In genomic region chr10:96568402-96568801, GRCh38 we compare ENCODE assay signal across 22 cellular contexts. TPM values are rescaled to one million over a fixed set of nuclear protein-coding genes. Genes with fewer than 3 reads are reported as not detected.
"Had no signal": no experiment of that assay in that cellular context is flagged by ENCODE, and none has a peak within 500 bp of the region (broad histone marks: within the 10 kb centered on the region; RNA-seq: fewer than 3 reads in every experiment).

No MANE protein-coding gene starts in this region.

- H3K27ac Mint-ChIP-seq: activated CD4-positive, alpha-beta memory T cell treated with anti-CD3 and anti-CD28 coated beads, Interleukin-2, amount 10 ng/mL, durations not matched to agents 7 days and 5 days; activated CD4-positive, alpha-beta T cell treated with anti-CD3 and anti-CD28 coated beads, Interleukin-2, amount 10 ng/mL, durations not matched to agents 24 days and 14 days; activated naive CD8-positive, alpha-beta T cell had no signal

- H3K9me3 Mint-ChIP-seq: activated CD4-positive, alpha-beta memory T cell treated with anti-CD3 and anti-CD28 coated beads, Interleukin-2, amount 10 ng/mL, durations not matched to agents 7 days and 5 days; activated CD4-positive, alpha-beta T cell treated with anti-CD3 and anti-CD28 coated beads, Interleukin-2, amount 10 ng/mL, durations not matched to agents 24 days and 14 days; neural crest cell had no signal

- H3K27me3 ChIP-seq: adrenal gland, ascending aorta, gastroesophageal sphincter, upper lobe of left lung had no signal

- H3K4me3 Mint-ChIP-seq: activated CD4-positive, alpha-beta memory T cell treated with anti-CD3 and anti-CD28 coated beads, Interleukin-2, amount 10 ng/mL, durations not matched to agents 7 days and 5 days; activated CD4-positive, alpha-beta T cell treated with anti-CD3 and anti-CD28 coated beads, Interleukin-2, amount 10 ng/mL, durations not matched to agents 24 days and 14 days; activated naive CD8-positive, alpha-beta T cell; neural crest cell had no signal

- H3K4me3 ChIP-seq: adrenal gland, ascending aorta, gastroesophageal sphincter, mucosa of descending colon, upper lobe of left lung had no signal

- H3K9me3 ChIP-seq: adrenal gland, ascending aorta, gastroesophageal sphincter, mucosa of descending colon, upper lobe of left lung had no signal

- H3K27ac ChIP-seq: adrenal gland, ascending aorta, gastroesophageal sphincter, upper lobe of left lung had no signal

- ATAC-seq: activated CD4-positive, CD25-positive, alpha-beta regulatory T cell treated with anti-CD3 and anti-CD28 coated beads, Interleukin-2, amount 50 U/mL, for 24 hours; gastroesophageal sphincter; left cardiac atrium; mucosa of descending colon had no signal

- DNase-seq: activated CD4-positive, alpha-beta memory T cell treated with anti-CD3 and anti-CD28 coated beads, Interleukin-2, amount 10 ng/mL, durations not matched to agents 7 days and 5 days; activated CD4-positive, alpha-beta T cell treated with anti-CD3 and anti-CD28 coated beads, Interleukin-2, amount 10 ng/mL, durations not matched to agents 24 days and 14 days; activated gamma-delta T cell treated with Interleukin-2 at 50 U/mL for 16 hours; adrenal gland; central memory CD4-positive, alpha-beta T cell; effector memory CD4-positive, alpha-beta T cell; head of caudate nucleus; hypothalamus; islet precursor cell; left cardiac atrium; mesendoderm; mucosa of descending colon; occipital lobe; stimulated activated CD4-positive, alpha-beta T cell treated with anti-CD3 and anti-CD28 coated beads, Interleukin-2, amount 100 ng/mL, for 48 hours; stimulated activated CD8-positive, alpha-beta memory T cell treated with anti-CD3 and anti-CD28 coated beads, Interleukin-4, amount 100 ng/mL, for 48 hours; stimulated activated naive CD4-positive, alpha-beta T cell; upper lobe of left lung had no signal

- H3K27me3 Mint-ChIP-seq: activated CD4-positive, alpha-beta memory T cell treated with anti-CD3 and anti-CD28 coated beads, Interleukin-2, amount 10 ng/mL, durations not matched to agents 7 days and 5 days; activated CD4-positive, alpha-beta T cell treated with anti-CD3 and anti-CD28 coated beads, Interleukin-2, amount 10 ng/mL, durations not matched to agents 24 days and 14 days; activated naive CD8-positive, alpha-beta T cell had no signal

- H3K36me3 ChIP-seq: adrenal gland had no signal

RNA-seq across cellular contexts. Expression of gene TLL2, which starts 54.7 kb away (rescaled TPM):
- total RNA-seq: activated CD4-positive, alpha-beta memory T cell treated with anti-CD3 and anti-CD28 coated beads, Interleukin-2, amount 10 ng/mL, durations not matched to agents 7 days and 5 days; activated CD4-positive, alpha-beta T cell treated with anti-CD3 and anti-CD28 coated beads, Interleukin-2, amount 10 ng/mL, durations not matched to agents 24 days and 14 days; ascending aorta had no signal
